ENCODE assay signal across 21 cellular contexts in genomic region chr14:32813401-32813800, GRCh38.
"Had no signal": no experiment of that assay in that cellular context is flagged by ENCODE, and none has a peak within 500 bp of the region (broad histone marks: within the 10 kb centered on the region; RNA-seq: fewer than 3 reads in every experiment).

No MANE protein-coding gene starts in this region.

- H3K27ac ChIP-seq: lower lobe of right lung, transverse colon, vagina had no signal

- ATAC-seq: activated naive CD4-positive, alpha-beta T cell treated with anti-CD3 and anti-CD28 coated beads, Interleukin-2, amount 50 U/mL, for 72 hours; activated T-cell treated with anti-CD3 and anti-CD28 coated beads, Interleukin-2, amount 50 U/mL, for 72 hours; gastrocnemius medialis; heart left ventricle; lower lobe of right lung; right cardiac atrium; T-helper 17 cell had no signal

- H3K4me1 ChIP-seq: lower lobe of right lung had no signal

- DNase-seq: activated CD4-positive, alpha-beta T cell treated with anti-CD3 and anti-CD28 coated beads, Interleukin-2, amount 10 ng/mL, durations not matched to agents 24 days and 14 days; activated CD4-positive, CD25-positive, alpha-beta regulatory T cell; activated CD8-positive, alpha-beta memory T cell treated with anti-CD3 and anti-CD28 coated beads, Interleukin-2, amount 50 U/mL, for 48 hours; activated gamma-delta T cell; activated T-cell treated with anti-CD3 and anti-CD28 coated beads, Interleukin-2, amount 50 U/mL, for 72 hours; cerebellar nuclear complex; endodermal cell; erythroblast; gastrocnemius medialis; heart left ventricle; kidney glomerular epithelial cell; lower lobe of right lung; nephron progenitor cell; right cardiac atrium; small intestine; stimulated activated CD4-positive, alpha-beta T cell treated with anti-CD3 and anti-CD28 coated beads, Interleukin-4, amount 100 ng/mL, for 24 hours; stimulated activated naive CD4-positive, alpha-beta T cell; T-helper 17 cell; transverse colon had no signal

- H3K27me3 ChIP-seq: gastrocnemius medialis, heart left ventricle, transverse colon, vagina had no signal

- H3K9me3 ChIP-seq: gastrocnemius medialis, heart left ventricle, lower lobe of right lung, transverse colon, vagina had no signal

- H3K4me3 ChIP-seq: gastrocnemius medialis, heart left ventricle, lower lobe of right lung, transverse colon, vagina had no signal

- H3K36me3 ChIP-seq: gastrocnemius medialis, heart left ventricle, lower lobe of right lung, transverse colon, vagina had no signal
